Comparison of ENCODE assay signal across 8 cellular contexts in the genomic region with DNA sequence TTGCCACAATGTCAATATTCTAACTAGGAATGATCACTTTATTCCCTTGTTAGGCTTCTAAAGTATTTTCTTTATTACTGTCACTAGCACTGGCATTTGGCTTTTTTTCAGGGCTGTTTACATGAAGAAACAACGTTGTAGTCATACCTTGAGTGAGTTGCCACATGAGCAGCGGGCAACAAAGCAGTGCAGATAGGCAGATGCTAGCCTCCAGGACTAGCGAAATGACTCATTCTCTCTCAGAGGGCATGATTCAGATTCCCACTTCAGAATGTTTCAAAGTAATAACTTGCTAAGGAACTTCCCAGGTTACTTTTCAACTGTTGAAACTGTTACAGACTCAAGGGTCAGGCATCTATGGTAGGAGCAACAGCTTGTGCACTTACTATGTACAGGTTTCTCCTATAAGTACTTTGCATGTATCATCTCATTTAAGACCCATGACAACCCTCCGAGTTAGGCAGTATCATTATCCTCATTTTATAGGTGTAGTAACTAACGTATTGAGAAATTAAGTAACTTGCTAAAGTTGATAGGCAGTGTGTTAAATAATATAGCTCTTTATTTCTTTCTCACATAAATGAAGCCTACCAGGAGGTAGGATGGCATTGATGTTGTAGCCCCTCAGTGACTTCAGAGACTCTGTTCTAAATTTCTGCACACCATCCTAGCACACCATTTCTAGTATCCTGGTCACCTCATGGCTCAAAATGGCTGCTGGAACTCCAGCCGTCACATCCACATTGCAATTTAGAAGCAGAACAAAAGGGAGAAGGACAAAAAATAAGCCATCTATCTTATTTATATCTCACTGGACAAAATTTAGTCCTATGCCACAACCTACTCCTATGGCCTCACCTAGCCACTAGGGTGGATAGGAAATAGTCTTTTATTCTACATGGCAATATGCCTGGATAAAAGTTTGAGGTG.
DNase-seq lines count a peak whose midpoint lies in the region; ATAC-seq, FAIRE-seq and TF ChIP-seq lines count a peak whose summit lies in the region.

No MANE protein-coding gene starts in this region.

- TF ChIP-seq RAD21 in A549 (conservative IDR thresholded peaks at IDR 0.05 in 1 of 2, IDR thresholded peaks at IDR 0.05 in 1 of 2) = no peak

- no peak overlapping the region for H3K27ac ChIP-seq in A549

- DNase-seq in A549 (ENCODE audit: low read depth in 1 of 2, low spot score in 1 of 2) = peak; percentile 3 to 30
- DNase-seq in RCC 7860 (ENCODE audit: low spot score) = peak; percentile 70
- DNase-seq in dermis blood vessel endothelial cell = peak; percentile 20
- no peak for DNase-seq in NAMALWA (ENCODE audit: low spot score)
- no peak for DNase-seq in foreskin melanocyte
- no peak for DNase-seq in NCI-H526 treated with DMSO at 0.1 percent for 48 hours (lab: John Stamatoyannopoulos, UW)

- WGBS in A549 (ENCODE audit: missing lambda C conversion rate) = 24% methylated on average over 6 of the region's 6 CpGs

- peak; percentile 61 to 72; a peak in 3 of 6 replicates for ATAC-seq in A549
- ATAC-seq in GM21423 (IDR thresholded peaks at IDR 0.05; ENCODE audit: unreplicated experiment) = peak; percentile 78
- no peak for ATAC-seq in GM21526 (IDR thresholded peaks at IDR 0.05; ENCODE audit: low FRiP score, unreplicated experiment)

- 0 out of 3 replicates have a peak overlapping the region, but pooled peaks have one; percentile 10 for H3K4me2 ChIP-seq in A549

- H3K4me3 ChIP-seq in A549 = no peak overlapping the region

- CTCF ChIA-PET in A549 (lab: Yijun Ruan, JAX) = interaction anchor here (0.7 to 1.0 kb wide), 2 partner anchors 243 to 1906 kb away, joined by 3 to 4 read pairs; no protein-coding TSS in a partner anchor

- no peaks in the 10 kb centered on the region for H3K9me3 ChIP-seq in A549

- no peak for TF ChIP-seq EP300 in A549 (IDR thresholded peaks at IDR 0.05)

- FAIRE-seq in A549 (lab: Jason Lieb, UNC) (no peak), RCC 7860 (lab: Jason Lieb, UNC) (peak; percentile 78)

- H3K4me1 ChIP-seq in A549 = 0 out of 3 replicates have a peak, but pooled peaks cover 3% of the 10 kb centered on the region

- POLR2A ChIA-PET in A549 (lab: Yijun Ruan, JAX) = no interaction called here

- no peak for TF ChIP-seq POLR2A in A549 (IDR thresholded peaks at IDR 0.05; ENCODE audit: low read length)

- no peak for TF ChIP-seq CTCF in A549 (IDR thresholded peaks at IDR 0.05)

TF ChIP-seq in A549, 52 proteins besides CTCF, POLR2A, EP300 and RAD21:
- no peak for TF ChIP-seq ATOH8 (CRISPR knock-in tag; IDR thresholded peaks at IDR 0.05; ENCODE audit: low read depth)
- peak; percentile 54 for TF ChIP-seq FOSL2 (IDR thresholded peaks at IDR 0.05)
- no peak for TF ChIP-seq FOSL2 (CRISPR knock-in tag; IDR thresholded peaks at IDR 0.05)
- no peak for TF ChIP-seq EHMT2 (IDR thresholded peaks at IDR 0.05; ENCODE audit: low read depth)
- TF ChIP-seq MAZ (IDR thresholded peaks at IDR 0.05; ENCODE audit: borderline replicate concordance, low read depth, low read length) = no peak
TF ChIP-seq in A549: peak in this region for 1.

Comparison
In these comparisons a context has a peak if more than half of its experiments do, and no peak if none do; other contexts are left out.
1. DNase-seq: peak in A549 (2 of 2), RCC 7860 (single experiment) and dermis blood vessel endothelial cell (single experiment); none in NAMALWA (single experiment), foreskin melanocyte (single experiment) and NCI-H526 treated with DMSO at 0.1 percent for 48 hours (single experiment).